Comparison of ENCODE assay signal across 1 cellular context in genomic region chr18:45964913-45965312, GRCh38.
TF ChIP-seq lines count a peak whose summit lies in the region.

No MANE protein-coding gene starts in this region.

TF ChIP-seq in K562, 482 proteins besides CTCF, POLR2A, EP300 and RAD21:
- TF ChIP-seq RBM25 (IDR thresholded peaks at IDR 0.05; ENCODE audit: low read depth, low read length, severe bottlenecking) (peak; percentile 12), ZNF146 (CRISPR knock-in tag; IDR thresholded peaks at IDR 0.05; ENCODE audit: unreplicated experiment) (peak; percentile 81)
